In the genomic region with DNA sequence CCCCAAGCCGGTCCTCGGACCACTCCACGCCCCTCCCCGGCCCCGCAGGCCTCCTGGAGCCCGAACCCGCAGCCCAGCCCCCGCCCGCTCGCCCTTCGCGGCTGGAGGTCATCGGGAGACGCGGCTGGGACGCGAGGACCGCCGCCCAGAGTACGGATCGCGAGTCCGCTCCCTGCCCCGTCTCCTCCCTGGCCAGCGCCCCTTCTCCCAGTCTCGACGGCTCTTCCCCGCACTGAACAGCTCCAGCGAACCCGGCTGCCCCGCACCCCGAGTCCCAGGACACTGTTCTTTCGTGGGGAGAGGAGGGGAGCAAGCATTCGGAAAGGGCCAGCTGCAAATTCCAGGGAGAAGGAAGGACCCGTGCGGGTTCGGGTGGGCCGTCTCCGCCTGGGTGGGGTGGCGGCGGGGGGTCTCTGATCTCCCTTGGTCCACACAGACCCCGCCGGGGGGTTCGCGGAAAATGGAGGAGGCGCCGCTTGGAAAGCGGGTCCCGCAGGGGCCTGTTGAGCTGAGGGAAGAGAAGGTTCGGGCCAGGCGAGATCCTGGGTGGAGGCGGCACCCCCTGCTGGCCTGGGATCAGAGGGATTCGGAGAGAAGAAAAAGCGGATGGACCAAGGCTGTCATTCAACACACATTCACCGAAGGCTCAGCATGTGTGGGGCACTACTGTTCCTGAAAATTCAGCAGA, we compare ENCODE assay signal across 1 cellular context.
A peak's percentile ranks its signal among the peaks of the same experiment; 100 is the strongest.
TF ChIP-seq lines count a peak whose summit lies in the region.

No MANE protein-coding gene starts in this region.

TF ChIP-seq in K562, 482 proteins besides CTCF, POLR2A, EP300 and RAD21:
- TF ChIP-seq NCOR1 (IDR thresholded peaks at IDR 0.05) (no peak), FOXK1 (CRISPR knock-in tag; IDR thresholded peaks at IDR 0.05; ENCODE audit: borderline replicate concordance) (no peak), ELF2 (CRISPR knock-in tag; IDR thresholded peaks at IDR 0.05) (no peak), ARNT (IDR thresholded peaks at IDR 0.05) (no peak), SREBF1 (IDR thresholded peaks at IDR 0.05; ENCODE audit: borderline replicate concordance, low read depth, low read length) (no peak), ZNF696 (CRISPR knock-in tag; conservative IDR thresholded peaks at IDR 0.05) (no peak), CEBPG (CRISPR knock-in tag; IDR thresholded peaks at IDR 0.05) (no peak), CEBPG (tag; conservative IDR thresholded peaks at IDR 0.05 in 1 of 2, IDR thresholded peaks at IDR 0.05 in 1 of 2) (no peak), KDM1A (IDR thresholded peaks at IDR 0.05) (no peak), UBTF (IDR thresholded peaks at IDR 0.05; ENCODE audit: borderline replicate concordance in 1 of 2, low read depth in 2 of 2, low read length in 2 of 2) (0 out of 4 replicates have a peak, but pooled peaks of 1 of the 2 experiments have one; percentile 22), SMAD1 (IDR thresholded peaks at IDR 0.05; ENCODE audit: low read depth, low read length, partially characterized antibody) (no peak), ZBTB9 (CRISPR knock-in tag; IDR thresholded peaks at IDR 0.05) (no peak), RB1 (IDR thresholded peaks at IDR 0.05; ENCODE audit: low read depth) (no peak), CBX3 (IDR thresholded peaks at IDR 0.05; ENCODE audit: borderline replicate concordance in 1 of 2, low read length in 2 of 2) (no peak), KHSRP (IDR thresholded peaks at IDR 0.05) (no peak), DPF2 (IDR thresholded peaks at IDR 0.05) (no peak), ZNF175 (CRISPR knock-in tag; IDR thresholded peaks at IDR 0.05; ENCODE audit: low read depth) (no peak), RUNX1 (IDR thresholded peaks at IDR 0.05; ENCODE audit: low read depth) (no peak), STAG1 (CRISPR knock-in tag; IDR thresholded peaks at IDR 0.05; ENCODE audit: borderline replicate concordance) (peak; percentile 28; the same call in 1 of the 2 replicates), CTCFL (IDR thresholded peaks at IDR 0.05; ENCODE audit: borderline replicate concordance, insufficient read depth, low read depth, low read length, poor library complexity, severe bottlenecking) (peak; percentile 4), ESRRA (IDR thresholded peaks at IDR 0.05; ENCODE audit: borderline replicate concordance, low read depth) (0 out of 2 replicates have a peak, but pooled peaks have one; percentile 21), KLF16 (IDR thresholded peaks at IDR 0.05) (no peak), ZBTB8A (IDR thresholded peaks at IDR 0.05; ENCODE audit: partially characterized antibody) (no peak), ZNF764 (CRISPR knock-in tag; IDR thresholded peaks at IDR 0.05; ENCODE audit: low read depth) (no peak), HLTF (IDR thresholded peaks at IDR 0.05) (no peak), CREB5 (CRISPR knock-in tag; IDR thresholded peaks at IDR 0.05) (no peak), DEAF1 (CRISPR knock-in tag; IDR thresholded peaks at IDR 0.05) (0 out of 2 replicates have a peak, but pooled peaks have one; percentile 30), HNRNPH1 (optimal IDR thresholded peaks at IDR 0.05; ENCODE audit: low read depth, low read length) (no peak), CTBP1 (IDR thresholded peaks at IDR 0.05; ENCODE audit: borderline replicate concordance) (0 out of 2 replicates have a peak, but pooled peaks have one; percentile 8), NCOA2 (IDR thresholded peaks at IDR 0.05; ENCODE audit: partially characterized antibody in 2 of 2) (no peak), HIVEP1 (CRISPR knock-in tag; IDR thresholded peaks at IDR 0.05) (no peak)
- TF ChIP-seq, protein P1, sequence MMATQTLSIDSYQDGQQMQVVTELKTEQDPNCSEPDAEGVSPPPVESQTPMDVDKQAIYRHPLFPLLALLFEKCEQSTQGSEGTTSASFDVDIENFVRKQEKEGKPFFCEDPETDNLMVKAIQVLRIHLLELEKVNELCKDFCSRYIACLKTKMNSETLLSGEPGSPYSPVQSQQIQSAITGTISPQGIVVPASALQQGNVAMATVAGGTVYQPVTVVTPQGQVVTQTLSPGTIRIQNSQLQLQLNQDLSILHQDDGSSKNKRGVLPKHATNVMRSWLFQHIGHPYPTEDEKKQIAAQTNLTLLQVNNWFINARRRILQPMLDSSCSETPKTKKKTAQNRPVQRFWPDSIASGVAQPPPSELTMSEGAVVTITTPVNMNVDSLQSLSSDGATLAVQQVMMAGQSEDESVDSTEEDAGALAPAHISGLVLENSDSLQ (IDR thresholded peaks at IDR 0.05) = peak; percentile 72
